Comparison of ENCODE assay signal across 20 cellular contexts in the genomic region with DNA sequence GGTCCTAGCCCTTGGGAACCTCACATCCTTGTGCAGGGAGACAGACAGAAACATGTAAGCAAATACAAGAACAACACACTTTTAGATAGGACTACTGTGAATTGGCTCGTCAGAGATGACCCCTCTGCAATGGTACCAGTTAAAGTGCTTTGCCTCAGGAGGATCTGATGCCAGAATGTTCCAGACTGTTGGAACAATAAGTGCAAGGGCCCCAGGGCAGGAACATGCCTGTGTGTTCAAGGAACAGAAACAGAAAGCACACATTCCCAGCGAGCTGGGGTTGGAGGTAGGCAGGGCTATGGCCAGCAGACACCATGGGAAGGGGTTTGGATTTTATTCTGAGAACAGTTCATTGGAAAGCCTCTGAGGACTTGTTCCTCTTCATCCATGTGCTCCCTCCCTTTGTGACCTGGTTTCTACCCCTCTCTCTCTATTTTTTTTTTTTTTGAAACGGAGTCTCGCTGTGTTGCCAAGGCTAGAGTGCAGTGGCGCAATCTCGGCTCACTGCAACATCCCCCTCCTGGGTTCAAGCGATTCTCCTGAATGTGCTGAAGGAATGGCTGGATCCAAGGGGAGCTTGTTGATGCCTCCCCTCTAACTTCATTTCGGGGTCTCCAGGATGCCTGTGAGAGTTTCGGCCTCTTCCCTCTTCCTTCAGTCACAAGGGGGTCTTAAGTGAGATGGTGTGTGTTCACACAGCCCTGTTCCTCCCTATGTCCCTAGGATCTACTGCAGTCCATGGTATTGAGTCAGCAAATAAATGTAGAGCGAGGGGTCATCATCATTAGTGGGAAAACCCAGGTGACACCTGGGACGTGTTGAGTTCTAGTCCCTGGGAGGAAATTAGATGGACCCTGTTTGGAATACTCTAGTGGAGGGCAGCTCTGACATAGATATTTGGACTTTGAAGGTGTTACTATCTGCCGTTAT. TPM values are rescaled to one million over a fixed set of nuclear protein-coding genes. Genes with fewer than 3 reads are reported as not detected.
A peak's percentile ranks its signal among the peaks of the same experiment; 100 is the strongest.
DNase-seq lines count a peak whose midpoint lies in the region; ATAC-seq, FAIRE-seq and TF ChIP-seq lines count a peak whose summit lies in the region.
"Had no signal": no experiment of that assay in that cellular context is flagged by ENCODE, and none has a peak within 500 bp of the region (broad histone marks: within the 10 kb centered on the region; RNA-seq: fewer than 3 reads in every experiment).

No MANE protein-coding gene starts in this region.

- TF ChIP-seq POLR2A in A549 (IDR thresholded peaks at IDR 0.05; ENCODE audit: low read length): no peak

- H2BK15ac ChIP-seq in H9 (ENCODE audit: low read depth, low read length): no peak overlapping the region

- no peak for ATAC-seq in A549
- no peak for ATAC-seq in CD4-positive, CD25-positive, alpha-beta regulatory T cell (ENCODE audit: low read depth in 2 of 2)
- ATAC-seq in naive thymus-derived CD4-positive, alpha-beta T cell: no peak
- ATAC-seq in natural killer cell treated with Interleukin-12 subunit alpha and Interleukin-12 subunit beta and Interleukin-15 and Interleukin-18, amount 100 ng/mL, for 72 hours: no peak
- ATAC-seq: esophagus mucosa had no signal

- TF ChIP-seq CTCF in A549 (IDR thresholded peaks at IDR 0.05) (no peak), H9 (conservative IDR thresholded peaks at IDR 0.05) (no peak)

- H3K9me3 Mint-ChIP-seq in CD4-positive, CD25-positive, alpha-beta regulatory T cell: no peaks in the 10 kb centered on the region
- no peaks in the 10 kb centered on the region for H3K9me3 Mint-ChIP-seq in activated T-helper 2 cell treated with anti-CD3 and anti-CD28 coated beads, Interferon-gamma antibody, Interleukin-2, Interleukin-4, amounts not matched to agents 10 μg/mL and 5 μg/mL and 100 μg/mL, durations not matched to agents 14 hours and 24 hours and 36 hours
- H3K9me3 Mint-ChIP-seq in naive thymus-derived CD4-positive, alpha-beta T cell: peaks cover 0 to 2% (median 0%) of the 10 kb centered on the region in 11 donors
- no peaks in the 10 kb centered on the region for H3K9me3 Mint-ChIP-seq in natural killer cell treated with Interleukin-12 subunit alpha and Interleukin-12 subunit beta and Interleukin-15 and Interleukin-18, amount 100 ng/mL, for 72 hours
- H3K9me3 Mint-ChIP-seq in H9: no peaks in the 10 kb centered on the region

- no peak overlapping the region for H3K23ac ChIP-seq in H9 (ENCODE audit: insufficient read length, low read depth, low read length)

- H2BK12ac ChIP-seq in H9 (ENCODE audit: insufficient read length, low read depth, low read length): no peak overlapping the region

- TF ChIP-seq EP300 in A549 (IDR thresholded peaks at IDR 0.05): no peak

- no peaks in the 10 kb centered on the region for H4K20me1 ChIP-seq in H9 (ENCODE audit: control insufficient read depth, insufficient read depth, insufficient read length)

- intact Hi-C loops in activated T-helper 2 cell treated with anti-CD3 and anti-CD28 coated beads, Interferon-gamma antibody, Interleukin-2, Interleukin-4, amounts not matched to agents 10 μg/mL and 5 μg/mL and 100 μg/mL, durations not matched to agents 14 hours and 24 hours and 36 hours (cut with micrococcal nuclease): no loop called here
- intact Hi-C loops in naive thymus-derived CD4-positive, alpha-beta T cell (cut with micrococcal nuclease): no loop called here

- H3K79me2 ChIP-seq in H9 (ENCODE audit: insufficient read depth, low read length): no peaks in the 10 kb centered on the region

- H3K9me3 ChIP-seq in A549 (no peaks in the 10 kb centered on the region), H9 (ENCODE audit: control insufficient read depth, low read depth, low read length) (no peaks in the 10 kb centered on the region)
- H3K9me3 ChIP-seq in CD4-positive, CD25-positive, alpha-beta regulatory T cell (ENCODE audit: control insufficient read depth in 2 of 2, low read length in 2 of 2): no peaks in the 10 kb centered on the region
- no peaks in the 10 kb centered on the region for H3K9me3 ChIP-seq in naive thymus-derived CD4-positive, alpha-beta T cell (ENCODE audit: control insufficient read depth in 2 of 3, low read length in 3 of 3)
- H3K9me3 ChIP-seq: left ventricle myocardium inferior, ovary, SK-N-SH, thyroid gland had no signal

- H4K8ac ChIP-seq in H9 (replicated peaks; ENCODE audit: insufficient read length, low read depth, low read length): no peak overlapping the region

- H3K4me2 ChIP-seq in A549 (no peak overlapping the region), H9 (ENCODE audit: insufficient read depth, insufficient read length, low read length) (no peak overlapping the region)
- H3K4me2 ChIP-seq: SK-N-SH had no signal

- no peak overlapping the region for H3K14ac ChIP-seq in H9 (ENCODE audit: insufficient read depth, low read length)

- H3K36me3 Mint-ChIP-seq in CD4-positive, CD25-positive, alpha-beta regulatory T cell: peaks cover 32% of the 10 kb centered on the region
- peaks cover 82% of the 10 kb centered on the region for H3K36me3 Mint-ChIP-seq in activated T-helper 2 cell treated with anti-CD3 and anti-CD28 coated beads, Interferon-gamma antibody, Interleukin-2, Interleukin-4, amounts not matched to agents 10 μg/mL and 5 μg/mL and 100 μg/mL, durations not matched to agents 14 hours and 24 hours and 36 hours (ENCODE audit: low read depth)
- peaks cover 0 to 47% (median 18%) of the 10 kb centered on the region in 5 donors for H3K36me3 Mint-ChIP-seq in naive thymus-derived CD4-positive, alpha-beta T cell
- peaks cover 32% of the 10 kb centered on the region for H3K36me3 Mint-ChIP-seq in natural killer cell treated with Interleukin-12 subunit alpha and Interleukin-12 subunit beta and Interleukin-15 and Interleukin-18, amount 100 ng/mL, for 72 hours
- H3K36me3 Mint-ChIP-seq in H9 (ENCODE audit: insufficient read depth in 1 of 3, low read depth in 3 of 3): no peaks in the 10 kb centered on the region

- H4K91ac ChIP-seq in H9 (ENCODE audit: insufficient read length, low read depth, low read length): no peak overlapping the region

- no peak overlapping the region for H3K9ac ChIP-seq in H9 (ENCODE audit: extremely low read depth, insufficient read length, low read length)
- H3K9ac ChIP-seq: SK-N-SH had no signal

- H3K18ac ChIP-seq in H9 (ENCODE audit: insufficient read length, low read depth, low read length): no peak overlapping the region

- H3K56ac ChIP-seq in H9 (ENCODE audit: insufficient read length, low read depth, low read length): no peak overlapping the region

- no peak overlapping the region for H2BK120ac ChIP-seq in H9 (ENCODE audit: low read depth, low read length, poor library complexity, severe bottlenecking)

- peak overlapping the region in 1 of 2 experiments; percentile 1; a peak in 1 of 6 replicates for H3K27ac ChIP-seq in A549
- H3K27ac ChIP-seq in CD4-positive, CD25-positive, alpha-beta regulatory T cell (ENCODE audit: insufficient read depth, low read length, poor library complexity, severe bottlenecking): no peak overlapping the region
- H3K27ac ChIP-seq in naive thymus-derived CD4-positive, alpha-beta T cell (ENCODE audit: low read depth, low read length): no peak overlapping the region
- H3K27ac ChIP-seq in H9 (ENCODE audit: insufficient read length, low read depth, low read length): no peak overlapping the region
- H3K27ac ChIP-seq: left ventricle myocardium inferior, ovary, skin epidermis, thyroid gland had no signal

- CTCF ChIA-PET in A549 (lab: Yijun Ruan, JAX): interaction anchor here (0.6 to 7.2 kb wide), 10 partner anchors 9 to 233 kb away, joined by 3 to 65 read pairs (median 4); no protein-coding TSS in a partner anchor
- CTCF ChIA-PET in naive thymus-derived CD4-positive, alpha-beta T cell (lab: Charles Lee): interaction anchor here (0.6 kb wide), 1 partner anchor 14 kb away, joined by 3 read pairs; no protein-coding TSS in a partner anchor

- no peak overlapping the region for H2BK20ac ChIP-seq in H9 (ENCODE audit: low read depth, low read length, poor library complexity, severe bottlenecking)

- H3K27ac Mint-ChIP-seq in CD4-positive, CD25-positive, alpha-beta regulatory T cell: peak overlapping the region; percentile 7 to 65 (median 63)
- peak overlapping the region; percentile 60 for H3K27ac Mint-ChIP-seq in activated T-helper 2 cell treated with anti-CD3 and anti-CD28 coated beads, Interferon-gamma antibody, Interleukin-2, Interleukin-4, amounts not matched to agents 10 μg/mL and 5 μg/mL and 100 μg/mL, durations not matched to agents 14 hours and 24 hours and 36 hours
- H3K27ac Mint-ChIP-seq in naive thymus-derived CD4-positive, alpha-beta T cell: peak overlapping the region in 8 of 9 donors; percentile 30 to 80 (median 54)
- peak overlapping the region in 1 of 2 donors; percentile 84 for H3K27ac Mint-ChIP-seq in natural killer cell treated with Interleukin-12 subunit alpha and Interleukin-12 subunit beta and Interleukin-15 and Interleukin-18, amount 100 ng/mL, for 72 hours
- H3K27ac Mint-ChIP-seq in H9: peak overlapping the region in 1 of 3 experiments; percentile 71; a peak in 1 of 7 replicates

- no peak for TF ChIP-seq RAD21 in A549 (conservative IDR thresholded peaks at IDR 0.05 in 1 of 2, IDR thresholded peaks at IDR 0.05 in 1 of 2)

- no peaks in the 10 kb centered on the region for H3K27me3 Mint-ChIP-seq in CD4-positive, CD25-positive, alpha-beta regulatory T cell
- no peaks in the 10 kb centered on the region for H3K27me3 Mint-ChIP-seq in activated T-helper 2 cell treated with anti-CD3 and anti-CD28 coated beads, Interferon-gamma antibody, Interleukin-2, Interleukin-4, amounts not matched to agents 10 μg/mL and 5 μg/mL and 100 μg/mL, durations not matched to agents 14 hours and 24 hours and 36 hours (ENCODE audit: low read depth)
- H3K27me3 Mint-ChIP-seq in naive thymus-derived CD4-positive, alpha-beta T cell: no peaks in the 10 kb centered on the region
- H3K27me3 Mint-ChIP-seq in natural killer cell treated with Interleukin-12 subunit alpha and Interleukin-12 subunit beta and Interleukin-15 and Interleukin-18, amount 100 ng/mL, for 72 hours: no peaks in the 10 kb centered on the region
- H3K27me3 Mint-ChIP-seq in H9 (ENCODE audit: low read depth): peaks cover 11% of the 10 kb centered on the region

- no peak overlapping the region for H3K4ac ChIP-seq in H9 (ENCODE audit: low read depth, low read length)

- no peaks in the 10 kb centered on the region for H3K27me3 ChIP-seq in CD4-positive, CD25-positive, alpha-beta regulatory T cell (ENCODE audit: control insufficient read depth, insufficient read depth, low read length)
- H3K27me3 ChIP-seq in naive thymus-derived CD4-positive, alpha-beta T cell (ENCODE audit: control insufficient read depth in 2 of 2, insufficient read depth in 2 of 2, low read length in 2 of 2): no peaks in the 10 kb centered on the region
- no peaks in the 10 kb centered on the region for H3K27me3 ChIP-seq in H9 (ENCODE audit: insufficient read depth, low read length)
- H3K27me3 ChIP-seq: ovary, thyroid gland had no signal

- H3K4me1 ChIP-seq in A549 (no peaks in the 10 kb centered on the region), H9 (ENCODE audit: insufficient read depth, low read length) (no peaks in the 10 kb centered on the region)
- peaks cover 6% of the 10 kb centered on the region for H3K4me1 ChIP-seq in CD4-positive, CD25-positive, alpha-beta regulatory T cell (ENCODE audit: control insufficient read depth, insufficient read depth, low read length, poor library complexity, severe bottlenecking)
- peaks cover 7% of the 10 kb centered on the region in 2 donors for H3K4me1 ChIP-seq in naive thymus-derived CD4-positive, alpha-beta T cell (ENCODE audit: control insufficient read depth in 2 of 2, insufficient read depth in 2 of 2, low read length in 2 of 2)

- H2AK5ac ChIP-seq in H9 (ENCODE audit: insufficient read length, low read length): no peak overlapping the region

- H3T11ph ChIP-seq in H9 (ENCODE audit: low read length): no peak overlapping the region

- POLR2A ChIA-PET in A549 (lab: Yijun Ruan, JAX): no interaction called here
- POLR2A ChIA-PET in naive thymus-derived CD4-positive, alpha-beta T cell (lab: Charles Lee): interaction anchor here (1.1 to 2.2 kb wide), 5 partner anchors 18 to 73 kb away, joined by 3 to 7 read pairs (median 3); no protein-coding TSS in a partner anchor

- no peak for FAIRE-seq in A549 (lab: Jason Lieb, UNC)
- FAIRE-seq in RCC 7860 (lab: Jason Lieb, UNC): no peak

- H3K36me3 ChIP-seq in CD4-positive, CD25-positive, alpha-beta regulatory T cell (ENCODE audit: control insufficient read depth, insufficient read depth, low read length): peaks cover 51% of the 10 kb centered on the region
- peaks cover 7 to 71% (median 7%) of the 10 kb centered on the region in 3 experiments for H3K36me3 ChIP-seq in naive thymus-derived CD4-positive, alpha-beta T cell (ENCODE audit: control insufficient read depth in 2 of 3, insufficient read depth in 3 of 3, low read length in 3 of 3)
- H3K36me3 ChIP-seq: ovary had no signal

- DNase-seq in A549 (ENCODE audit: low read depth in 1 of 2, low spot score in 1 of 2): no peak
- DNase-seq in CD4-positive, CD25-positive, alpha-beta regulatory T cell: no peak
- no peak for DNase-seq in activated T-helper 2 cell treated with anti-CD3 and anti-CD28 coated beads, Interferon-gamma antibody, Interleukin-2, Interleukin-4, amounts not matched to agents 10 μg/mL and 5 μg/mL and 100 μg/mL, durations not matched to agents 14 hours and 24 hours and 36 hours (ENCODE audit: low spot score)
- DNase-seq in naive thymus-derived CD4-positive, alpha-beta T cell: no peak
- DNase-seq in AML-193 (lab: John Stamatoyannopoulos, UW): no peak
- no peak for DNase-seq in natural killer cell treated with Interleukin-12 subunit alpha and Interleukin-12 subunit beta and Interleukin-15 and Interleukin-18, amount 100 ng/mL, for 72 hours (ENCODE audit: low spot score)
- DNase-seq in H9: no peak
- DNase-seq in RCC 7860 (ENCODE audit: low spot score): no peak
- DNase-seq: activated CD4-positive, CD25-positive, alpha-beta regulatory T cell treated with anti-CD3 and anti-CD28 coated beads, Interleukin-2, amount 50 U/mL, for 72 hours; amniotic stem cell; C1 segment of cervical spinal cord; caudate nucleus; left ventricle myocardium inferior; NCI-H1417; NCI-H82; SK-N-SH had no signal

- no peak overlapping the region for H4K5ac ChIP-seq in H9 (ENCODE audit: insufficient read length, low read depth, low read length)

- H3K4me1 Mint-ChIP-seq in CD4-positive, CD25-positive, alpha-beta regulatory T cell: peaks cover 7 to 40% (median 34%) of the 10 kb centered on the region in 4 donors
- peaks cover 35% of the 10 kb centered on the region for H3K4me1 Mint-ChIP-seq in activated T-helper 2 cell treated with anti-CD3 and anti-CD28 coated beads, Interferon-gamma antibody, Interleukin-2, Interleukin-4, amounts not matched to agents 10 μg/mL and 5 μg/mL and 100 μg/mL, durations not matched to agents 14 hours and 24 hours and 36 hours (ENCODE audit: low read depth)
- peaks cover 14 to 40% (median 28%) of the 10 kb centered on the region in 7 donors for H3K4me1 Mint-ChIP-seq in naive thymus-derived CD4-positive, alpha-beta T cell
- peaks cover 40 to 53% of the 10 kb centered on the region in 2 donors for H3K4me1 Mint-ChIP-seq in natural killer cell treated with Interleukin-12 subunit alpha and Interleukin-12 subunit beta and Interleukin-15 and Interleukin-18, amount 100 ng/mL, for 72 hours (ENCODE audit: low read depth in 2 of 2)
- H3K4me1 Mint-ChIP-seq in H9: peaks cover 0 to 5% of the 10 kb centered on the region in 2 experiments; a peak in 1 of 4 replicates

- H3K4me3 Mint-ChIP-seq in CD4-positive, CD25-positive, alpha-beta regulatory T cell: peak overlapping the region in 1 of 4 donors; percentile 49
- H3K4me3 Mint-ChIP-seq in activated T-helper 2 cell treated with anti-CD3 and anti-CD28 coated beads, Interferon-gamma antibody, Interleukin-2, Interleukin-4, amounts not matched to agents 10 μg/mL and 5 μg/mL and 100 μg/mL, durations not matched to agents 14 hours and 24 hours and 36 hours (ENCODE audit: low read depth): no peak overlapping the region
- no peak overlapping the region for H3K4me3 Mint-ChIP-seq in naive thymus-derived CD4-positive, alpha-beta T cell
- H3K4me3 Mint-ChIP-seq in natural killer cell treated with Interleukin-12 subunit alpha and Interleukin-12 subunit beta and Interleukin-15 and Interleukin-18, amount 100 ng/mL, for 72 hours: no peak overlapping the region
- no peak overlapping the region for H3K4me3 Mint-ChIP-seq in H9

- H3K79me1 ChIP-seq in H9 (ENCODE audit: insufficient read depth, low read depth, low read length, poor library complexity, severe bottlenecking): no peaks in the 10 kb centered on the region

- H3K4me3 ChIP-seq in A549: no peak overlapping the region
- H3K4me3 ChIP-seq in CD4-positive, CD25-positive, alpha-beta regulatory T cell (ENCODE audit: low read depth, low read length): no peak overlapping the region
- H3K4me3 ChIP-seq in naive thymus-derived CD4-positive, alpha-beta T cell (ENCODE audit: low read length): no peak overlapping the region
- H3K4me3 ChIP-seq: left ventricle myocardium inferior, ovary, skin epidermis, thyroid gland had no signal

- no peaks in the 10 kb centered on the region for H3K23me2 ChIP-seq in H9 (ENCODE audit: insufficient read length, low read depth, low read length, poor library complexity, severe bottlenecking)

- H2BK5ac ChIP-seq in H9 (ENCODE audit: insufficient read length, low read length): no peak overlapping the region

- 78% methylated on average over 12 of the region's 12 CpGs for WGBS in A549 (ENCODE audit: missing lambda C conversion rate)
- WGBS in H9 (ENCODE audit: extremely low coverage, insufficient read length, low lambda C conversion rate): no CpG with 5 or more reads among the region's 12 CpGs

- H2AFZ ChIP-seq in H9 (ENCODE audit: low read length): no peak overlapping the region

RNA-seq across cellular contexts. Expression of gene STAT5A, which starts 6.4 kb away (rescaled TPM):
- polyA plus RNA-seq in A549 (2011; rRNA removed) (2.2 and 3.1 TPM in 2 replicates), A549 (2017; fragmentation: RNase III; extraction: RNeasy Plus Mini Kit Qiagen cat#74134 plus additional on column Dnase treatment) (3.9 to 4.4 TPM (median 4.0 TPM) in 3 replicates)
- 2.6 and 3.3 TPM in 2 replicates for polyA plus RNA-seq in A549 (2012; cell fraction: cytosol; rRNA removed)
- 5.6 and 7.9 TPM in 2 replicates for polyA plus RNA-seq in A549 (2012; cell fraction: nucleus; rRNA removed)
- polyA minus RNA-seq in A549 (2011; rRNA and poly(A)+ RNA removed): 2.9 and 4.3 TPM in 2 replicates
- 177 TPM for total RNA-seq in CD4-positive, CD25-positive, alpha-beta regulatory T cell
- 10 to 100 TPM; 71.1 to 90.9 (median 76.7) TPM for polyA plus RNA-seq in CD4-positive, CD25-positive, alpha-beta regulatory T cell
- 288 and 302 TPM in 2 replicates for total RNA-seq in activated T-helper 2 cell treated with anti-CD3 and anti-CD28 coated beads, Interferon-gamma antibody, Interleukin-2, Interleukin-4, amounts not matched to agents 10 μg/mL and 5 μg/mL and 100 μg/mL, durations not matched to agents 14 hours and 24 hours and 36 hours
- total RNA-seq in naive thymus-derived CD4-positive, alpha-beta T cell: 100 to 1,000 TPM; 111 to 162 (median 150) TPM
- polyA plus RNA-seq in naive thymus-derived CD4-positive, alpha-beta T cell: 100 to 1,000 TPM in 1 of 2 donors, 10 to 100 TPM in 1; 72.8 to 150 TPM
- total RNA-seq in natural killer cell treated with Interleukin-12 subunit alpha and Interleukin-12 subunit beta and Interleukin-15 and Interleukin-18, amount 100 ng/mL, for 72 hours: 100 to 1,000 TPM; 187 to 392 TPM
- 4.3 and 6.4 TPM in 2 replicates for total RNA-seq in H9 (2021)

RNA-seq across cellular contexts. Expression of gene STAT5B, which starts 18.5 kb away (rescaled TPM):
- polyA plus RNA-seq in A549 (2011; rRNA removed) (37.6 and 51.7 TPM in 2 replicates), A549 (2017; fragmentation: RNase III; extraction: RNeasy Plus Mini Kit Qiagen cat#74134 plus additional on column Dnase treatment) (29.4 to 33.1 TPM (median 31.2 TPM) in 3 replicates)
- 24.8 and 30.3 TPM in 2 replicates for polyA plus RNA-seq in A549 (2012; cell fraction: cytosol; rRNA removed)
- 66.8 and 69.5 TPM in 2 replicates for polyA plus RNA-seq in A549 (2012; cell fraction: nucleus; rRNA removed)
- 41.5 and 41.7 TPM in 2 replicates for polyA minus RNA-seq in A549 (2011; rRNA and poly(A)+ RNA removed)
- total RNA-seq in CD4-positive, CD25-positive, alpha-beta regulatory T cell: 241 TPM
- polyA plus RNA-seq in CD4-positive, CD25-positive, alpha-beta regulatory T cell: 100 to 1,000 TPM; 109 to 117 (median 112) TPM
- total RNA-seq in activated T-helper 2 cell treated with anti-CD3 and anti-CD28 coated beads, Interferon-gamma antibody, Interleukin-2, Interleukin-4, amounts not matched to agents 10 μg/mL and 5 μg/mL and 100 μg/mL, durations not matched to agents 14 hours and 24 hours and 36 hours: 162 and 164 TPM in 2 replicates
- 100 to 1,000 TPM; 143 to 192 (median 183) TPM for total RNA-seq in naive thymus-derived CD4-positive, alpha-beta T cell
- 100 to 1,000 TPM in 1 of 2 donors, 10 to 100 TPM in 1; 98.0 to 135 TPM for polyA plus RNA-seq in naive thymus-derived CD4-positive, alpha-beta T cell
- 100 to 1,000 TPM; 131 to 209 TPM for total RNA-seq in natural killer cell treated with Interleukin-12 subunit alpha and Interleukin-12 subunit beta and Interleukin-15 and Interleukin-18, amount 100 ng/mL, for 72 hours
- 42.9 and 46.2 TPM in 2 replicates for total RNA-seq in H9 (2021)

Comparison
In these comparisons a context has a peak if more than half of its experiments do, and no peak if none do; other contexts are left out.
1. RNA of gene STAT5A, which starts 6.4 kb away (total RNA-seq): 187 to 392 TPM in natural killer cell treated with Interleukin-12 subunit alpha and Interleukin-12 subunit beta and Interleukin-15 and Interleukin-18, amount 100 ng/mL, for 72 hours, 288 to 302 TPM in activated T-helper 2 cell treated with anti-CD3 and anti-CD28 coated beads, Interferon-gamma antibody, Interleukin-2, Interleukin-4, amounts not matched to agents 10 μg/mL and 5 μg/mL and 100 μg/mL, durations not matched to agents 14 hours and 24 hours and 36 hours, 177 TPM in CD4-positive, CD25-positive, alpha-beta regulatory T cell (single experiment) and 111 to 162 TPM in naive thymus-derived CD4-positive, alpha-beta T cell; 4.3 to 6.4 TPM in H9; every median in the first group is over 10 times any median in the second.